8 cellular contexts compared by ENCODE assay signal in the genomic region with DNA sequence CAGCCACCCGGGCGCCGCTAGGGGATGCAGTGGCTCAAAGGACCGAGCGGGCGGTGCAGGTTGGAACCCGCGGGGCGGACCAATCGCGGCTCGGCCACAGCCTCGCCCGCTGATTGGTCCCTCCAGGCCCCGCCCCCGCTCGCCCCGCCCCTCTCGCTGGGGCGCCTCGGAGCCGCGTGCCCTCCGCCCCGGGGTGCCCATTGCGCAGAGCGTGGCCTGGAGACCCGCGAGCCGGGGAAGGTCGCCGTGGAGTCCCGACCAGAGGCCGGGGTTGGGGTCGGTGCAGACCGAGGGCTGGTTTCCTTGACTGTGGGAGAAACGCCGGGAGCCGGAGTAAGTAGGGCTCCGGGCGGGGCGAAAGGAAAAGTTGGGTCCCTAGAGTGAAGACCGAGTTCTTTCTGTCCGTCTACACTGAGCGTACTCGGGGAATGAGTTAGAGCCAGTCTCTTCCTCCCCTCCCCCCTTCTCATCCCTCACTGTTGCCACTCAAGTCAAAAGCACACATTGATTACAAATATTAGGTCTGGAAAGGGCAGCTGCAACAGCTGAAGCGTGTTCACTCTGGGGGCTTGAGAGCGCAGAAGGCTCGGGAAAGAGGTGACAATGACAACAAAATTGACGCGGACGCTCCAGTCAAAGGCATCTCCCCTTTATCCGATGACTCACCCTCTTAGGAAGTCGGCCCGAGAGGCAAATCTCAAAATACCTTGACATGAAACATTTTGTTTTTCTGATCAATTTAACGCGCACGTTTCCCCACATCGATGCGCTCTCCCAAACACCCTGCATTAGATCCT. TPM values are rescaled to one million over a fixed set of nuclear protein-coding genes. Genes with fewer than 3 reads are reported as not detected.
A peak's percentile ranks its signal among the peaks of the same experiment; 100 is the strongest.
DNase-seq lines count a peak whose midpoint lies in the region; ATAC-seq and TF ChIP-seq lines count a peak whose summit lies in the region.

No MANE protein-coding gene starts in this region.

- peaks cover 41 to 96% (median 88%) of the 10 kb centered on the region in 9 donors for H3K27me3 ChIP-seq in heart left ventricle
- peaks cover 0 to 100% (median 52%) of the 10 kb centered on the region in 3 donors for H3K27me3 ChIP-seq in psoas muscle (ENCODE audit: insufficient read depth in 3 of 3, low read length in 2 of 3)
- H3K27me3 ChIP-seq in uterus: peaks cover 37 to 38% of the 10 kb centered on the region in 2 donors

- TF ChIP-seq CTCF in heart left ventricle (IDR thresholded peaks at IDR 0.05) (peak in 10 of 12 donors; percentile 71 to 88 (median 81)), psoas muscle (IDR thresholded peaks at IDR 0.05) (peak; percentile 61), uterus (IDR thresholded peaks at IDR 0.05) (peak in 3 of 4 experiments; percentile 19 to 69 (median 51))

- DNase-seq in Caki2 (ENCODE audit: low read depth) (peak; percentile 81), HK-2 (ENCODE audit: unreplicated experiment) (peak; percentile 77), SK-N-MC (ENCODE audit: low read depth, low spot score) (no peak), heart left ventricle (peak; percentile 82 to 92 (median 85)), psoas muscle (peak; percentile 79 to 84), uterus (peak; percentile 35 to 37)
- DNase-seq in activated naive CD4-positive, alpha-beta T cell treated with anti-CD3 and anti-CD28 coated beads, Interleukin-2, amount 50 U/mL, for 16 hours: peak; percentile 97

- no peak overlapping the region for H3K27ac ChIP-seq in SK-N-MC
- peak overlapping the region in 10 of 12 donors; percentile 12 to 86 (median 56) for H3K27ac ChIP-seq in heart left ventricle
- H3K27ac ChIP-seq in psoas muscle: no peak overlapping the region
- no peak overlapping the region for H3K27ac ChIP-seq in uterus

- 0 to 2% (median 1%) methylated on average over 29 to 60 of the region's 60 CpGs for WGBS in heart left ventricle, 4 donors
- 1 to 2% (median 1%) methylated on average over 48 to 60 of the region's 60 CpGs for WGBS in psoas muscle, 3 donors

- in situ Hi-C loops in Caki2 (cut with HindIII; ENCODE audit: low pct_unique_long_range_greater_than_20kb, low sequenced_read_pairs): no loop called here

- ATAC-seq in GM19468 (IDR thresholded peaks at IDR 0.05; ENCODE audit: extremely low read depth, unreplicated experiment) (peak; percentile 83), heart left ventricle (peak; percentile 76 to 93 (median 91)), psoas muscle (peak; percentile 77 to 87 (median 84))

- no peaks in the 10 kb centered on the region for H3K36me3 ChIP-seq in SK-N-MC (ENCODE audit: insufficient read depth, low read length)
- H3K36me3 ChIP-seq in heart left ventricle: no peaks in the 10 kb centered on the region
- no peaks in the 10 kb centered on the region for H3K36me3 ChIP-seq in psoas muscle (ENCODE audit: insufficient read depth in 1 of 2, low read depth in 1 of 2)
- H3K36me3 ChIP-seq in uterus: no peaks in the 10 kb centered on the region

- TF ChIP-seq POLR2A in heart left ventricle (IDR thresholded peaks at IDR 0.05) (peak in 1 of 2 donors; percentile 23), uterus (IDR thresholded peaks at IDR 0.05) (no peak)

- intact Hi-C loops in heart left ventricle (cut with DNase I): loop anchor here in 6 of 10 donors (5.0 to 10.0 kb wide), 6 partner anchors 221 to 421 kb away; no protein-coding TSS in a partner anchor
- intact Hi-C loops in psoas muscle (cut with DNase I): no loop called here
- intact Hi-C loops in uterus (cut with DNase I; ENCODE audit: low total_unique reads): no loop called here

- peak overlapping the region; percentile 64 for H3K9ac ChIP-seq in SK-N-MC (ENCODE audit: insufficient read length)

- H3K4me1 ChIP-seq in heart left ventricle (peaks cover 4 to 73% (median 47%) of the 10 kb centered on the region in 12 donors), psoas muscle (peaks cover 37% of the 10 kb centered on the region), uterus (peaks cover 0 to 31% of the 10 kb centered on the region in 2 donors)

- peak overlapping the region; percentile 81 for H3K4me3 ChIP-seq in SK-N-MC
- H3K4me3 ChIP-seq in heart left ventricle: peak overlapping the region; percentile 43 to 75 (median 59)
- H3K4me3 ChIP-seq in psoas muscle: peak overlapping the region; percentile 63
- peak overlapping the region in 1 of 2 donors; percentile 21 for H3K4me3 ChIP-seq in uterus

- H3K9me3 ChIP-seq in SK-N-MC (ENCODE audit: low read depth, low read length): no peaks in the 10 kb centered on the region
- H3K9me3 ChIP-seq in heart left ventricle: no peaks in the 10 kb centered on the region
- H3K9me3 ChIP-seq in psoas muscle: no peaks in the 10 kb centered on the region
- H3K9me3 ChIP-seq in uterus: no peaks in the 10 kb centered on the region

RNA-seq across cellular contexts. Expression of gene GATA3, which starts 0.8 kb away (rescaled TPM):
- total RNA-seq in Caki2 (2014; rRNA removed; shearing (Covaris generic); ENCODE audit: low replicate concordance): 0.34 and 1.7 TPM in 2 replicates
- 1 to 10 TPM in 7 of 9 donors, under 1 TPM in 2; 0.71 to 3.4 (median 1.4) TPM for total RNA-seq in heart left ventricle
- 1 to 10 TPM; 1.0 to 1.1 TPM for polyA plus RNA-seq in heart left ventricle
- total RNA-seq in psoas muscle: 1 to 10 TPM in 2 of 4 donors, under 1 TPM in 2; 0.64 to 1.8 (median 0.89) TPM
- polyA plus RNA-seq in psoas muscle: 1 to 10 TPM in 1 of 3 donors, under 1 TPM in 2; 0.64 to 1.2 (median 0.74) TPM
- 1 to 10 TPM in 1 of 4 donors, under 1 TPM in 1, not detected in 2; 0.28 to 2.1 TPM for total RNA-seq in uterus

Comparison
In these comparisons a context has a peak if more than half of its experiments do, and no peak if none do; other contexts are left out.
1. H3K27ac ChIP-seq: peak in heart left ventricle (10 of 12); none in SK-N-MC (single experiment), psoas muscle (single experiment) and uterus (0 of 2).
2. intact Hi-C loops: an anchor here in heart left ventricle (5.0 to 10.0 kb wide); none called in psoas muscle and uterus.
3. Peak in every context shown above with its lines, with median percentiles within 50 percentile points of each other: ATAC-seq and CTCF ChIP-seq.